In genomic region chr3:20073068-20073467, GRCh38 we compare ENCODE assay signal across 25 cellular contexts. TPM values are rescaled to one million over a fixed set of nuclear protein-coding genes. Genes with fewer than 3 reads are reported as not detected.
DNase-seq lines count a peak whose midpoint lies in the region; ATAC-seq and TF ChIP-seq lines count a peak whose summit lies in the region.
"Had no signal": no experiment of that assay in that cellular context is flagged by ENCODE, and none has a peak within 500 bp of the region (broad histone marks: within the 10 kb centered on the region; RNA-seq: fewer than 3 reads in every experiment).

No MANE protein-coding gene starts in this region.

- H3K27me3 Mint-ChIP-seq in CD4-positive, CD25-positive, alpha-beta regulatory T cell = no peaks in the 10 kb centered on the region
- no peaks in the 10 kb centered on the region for H3K27me3 Mint-ChIP-seq in CD8-positive, alpha-beta T cell (ENCODE audit: low read depth)
- H3K27me3 Mint-ChIP-seq: activated B cell treated with CpG ODN at 0.5 μM for 24 hours, memory B cell had no signal

- H3K9me3 ChIP-seq in CD4-positive, CD25-positive, alpha-beta regulatory T cell (ENCODE audit: control insufficient read depth in 2 of 2, low read length in 2 of 2) = no peaks in the 10 kb centered on the region
- H3K9me3 ChIP-seq in CD8-positive, alpha-beta T cell (ENCODE audit: low read length) = no peaks in the 10 kb centered on the region
- H3K9me3 ChIP-seq in parathyroid adenoma (ENCODE audit: control insufficient read depth, low read length) = no peaks in the 10 kb centered on the region
- H3K9me3 ChIP-seq: spleen, transverse colon had no signal

- H3K9me3 Mint-ChIP-seq in CD4-positive, CD25-positive, alpha-beta regulatory T cell = no peaks in the 10 kb centered on the region
- H3K9me3 Mint-ChIP-seq in CD8-positive, alpha-beta T cell = no peaks in the 10 kb centered on the region
- H3K9me3 Mint-ChIP-seq: activated B cell treated with CpG ODN at 0.5 μM for 24 hours, memory B cell had no signal

- H3K36me3 Mint-ChIP-seq in CD4-positive, CD25-positive, alpha-beta regulatory T cell = peaks cover 41% of the 10 kb centered on the region
- peaks cover 61% of the 10 kb centered on the region for H3K36me3 Mint-ChIP-seq in CD8-positive, alpha-beta T cell

- H3K79me2 ChIP-seq in parathyroid adenoma = peaks cover 23% of the 10 kb centered on the region

- TF ChIP-seq CTCF in CD8-positive, alpha-beta T cell (IDR thresholded peaks at IDR 0.05) = no peak
- TF ChIP-seq CTCF in parathyroid adenoma (IDR thresholded peaks at IDR 0.05) (no peak), omental fat pad (IDR thresholded peaks at IDR 0.05) (no peak)

- peak overlapping the region; percentile 13 for H2AFZ ChIP-seq in parathyroid adenoma

- no peak overlapping the region for H3K4me3 Mint-ChIP-seq in CD4-positive, CD25-positive, alpha-beta regulatory T cell
- no peak overlapping the region for H3K4me3 Mint-ChIP-seq in CD8-positive, alpha-beta T cell
- H3K4me3 Mint-ChIP-seq: activated B cell treated with CpG ODN at 0.5 μM for 24 hours, memory B cell had no signal

- H3K36me3 ChIP-seq in CD4-positive, CD25-positive, alpha-beta regulatory T cell (ENCODE audit: control insufficient read depth, insufficient read depth, low read length) = peaks cover 48% of the 10 kb centered on the region
- H3K36me3 ChIP-seq in CD8-positive, alpha-beta T cell (ENCODE audit: insufficient read depth, low read length) = no peaks in the 10 kb centered on the region
- no peaks in the 10 kb centered on the region for H3K36me3 ChIP-seq in parathyroid adenoma (ENCODE audit: control insufficient read depth, insufficient read depth, low read length)

- H3K27ac Mint-ChIP-seq in CD4-positive, CD25-positive, alpha-beta regulatory T cell = peak overlapping the region; percentile 56 to 84 (median 68)
- peak overlapping the region; percentile 9 for H3K27ac Mint-ChIP-seq in CD8-positive, alpha-beta T cell
- H3K27ac Mint-ChIP-seq: activated B cell treated with CpG ODN at 0.5 μM for 24 hours, memory B cell had no signal

- POLR2A ChIA-PET in CD8-positive, alpha-beta T cell (lab: Charles Lee) = no interaction called here

- CTCF ChIA-PET in CD8-positive, alpha-beta T cell (lab: Charles Lee) = interaction anchor here (1.2 kb wide), 1 partner anchor 33 kb away, joined by 3 read pairs; the partner anchor contains the start of gene KAT2B

- no peak for DNase-seq in CD4-positive, CD25-positive, alpha-beta regulatory T cell
- DNase-seq in CD8-positive, alpha-beta T cell = no peak
- no peak for DNase-seq in LoVo (ENCODE audit: low spot score)
- DNase-seq in NCI-H69 (lab: John Stamatoyannopoulos, UW) = no peak
- DNase-seq in omental fat pad (ENCODE audit: low spot score) = no peak
- DNase-seq: activated B cell treated with CpG ODN at 0.5 μM for 24 hours; activated CD4-positive, alpha-beta T cell treated with anti-CD3 and anti-CD28 coated beads, Interleukin-2, amount 50 U/mL, for 4 hours; activated effector memory CD4-positive, alpha-beta T cell treated with anti-CD3 and anti-CD28 coated beads, Interleukin-2, amount 50 U/mL, for 16 hours; cortex of kidney; NCI-H1105 treated with DMSO at 0.1 percent for 48 hours; NCI-H2029; NCI-H345; NCI-H774; retina; spleen; stimulated activated CD4-positive, alpha-beta T cell treated with anti-CD3 and anti-CD28 coated beads, Interleukin-4, amount 100 ng/mL, for 1 hour; stimulated activated naive CD4-positive, alpha-beta T cell treated with Interleukin-2 at 50 U/mL for 16 hours; T-helper 9 cell; transverse colon had no signal

- H3K4me1 ChIP-seq in CD4-positive, CD25-positive, alpha-beta regulatory T cell (ENCODE audit: control insufficient read depth, insufficient read depth, low read length, poor library complexity, severe bottlenecking) = peaks cover 13% of the 10 kb centered on the region
- H3K4me1 ChIP-seq in CD8-positive, alpha-beta T cell (ENCODE audit: insufficient read depth, low read length) = no peaks in the 10 kb centered on the region
- H3K4me1 ChIP-seq in parathyroid adenoma = peaks cover 13% of the 10 kb centered on the region

- H3K4me3 ChIP-seq in CD4-positive, CD25-positive, alpha-beta regulatory T cell (ENCODE audit: low read depth, low read length) = no peak overlapping the region
- H3K4me3 ChIP-seq in CD8-positive, alpha-beta T cell (ENCODE audit: low read depth, low read length) = no peak overlapping the region
- no peak overlapping the region for H3K4me3 ChIP-seq in parathyroid adenoma (ENCODE audit: low read depth, low read length)
- H3K4me3 ChIP-seq: spleen, transverse colon had no signal

- no peak for ATAC-seq in CD4-positive, CD25-positive, alpha-beta regulatory T cell (ENCODE audit: low read depth in 2 of 2)
- ATAC-seq in CD8-positive, alpha-beta T cell = no peak
- ATAC-seq in GM21381 (IDR thresholded peaks at IDR 0.05; ENCODE audit: unreplicated experiment) (no peak), omental fat pad (ENCODE audit: low FRiP score) (no peak)

- no peak overlapping the region for H3K27ac ChIP-seq in CD4-positive, CD25-positive, alpha-beta regulatory T cell (ENCODE audit: insufficient read depth, low read length, poor library complexity, severe bottlenecking)
- no peak overlapping the region for H3K27ac ChIP-seq in CD8-positive, alpha-beta T cell (ENCODE audit: low read depth, low read length)
- H3K27ac ChIP-seq in cingulate gyrus (ENCODE audit: low read depth, low read length) (peak overlapping the region; percentile 66), parathyroid adenoma (peak overlapping the region; percentile 72)
- H3K27ac ChIP-seq: C4-2B, RWPE1, spleen, transverse colon had no signal

- H3K27me3 ChIP-seq in CD4-positive, CD25-positive, alpha-beta regulatory T cell (ENCODE audit: control insufficient read depth, insufficient read depth, low read length) = no peaks in the 10 kb centered on the region
- no peaks in the 10 kb centered on the region for H3K27me3 ChIP-seq in CD8-positive, alpha-beta T cell (ENCODE audit: insufficient read depth, low read length)
- no peaks in the 10 kb centered on the region for H3K27me3 ChIP-seq in parathyroid adenoma (ENCODE audit: control insufficient read depth, insufficient read depth, low read length)
- H3K27me3 ChIP-seq: spleen, transverse colon had no signal

- intact Hi-C loops in CD8-positive, alpha-beta T cell (cut with DNase I, micrococcal nuclease) = no loop called here

- H3K4me2 ChIP-seq in parathyroid adenoma (ENCODE audit: low read length) = no peak overlapping the region

- no peak overlapping the region for H3K9ac ChIP-seq in parathyroid adenoma

- H3K4me1 Mint-ChIP-seq in CD4-positive, CD25-positive, alpha-beta regulatory T cell = peaks cover 33 to 54% (median 45%) of the 10 kb centered on the region in 4 donors
- H3K4me1 Mint-ChIP-seq in CD8-positive, alpha-beta T cell (ENCODE audit: low read depth) = peaks cover 18% of the 10 kb centered on the region

RNA-seq across cellular contexts. Expression of gene KAT2B, which starts 32.8 kb away (rescaled TPM):
- total RNA-seq in CD4-positive, CD25-positive, alpha-beta regulatory T cell = 185 TPM
- polyA plus RNA-seq in CD4-positive, CD25-positive, alpha-beta regulatory T cell = 10 to 100 TPM in 1 of 4 donors, 1 to 10 TPM in 3; 5.7 to 11.0 (median 7.9) TPM
- total RNA-seq in CD8-positive, alpha-beta T cell = 10 to 100 TPM; 37.5 to 37.9 TPM
- 10 to 100 TPM; 21.3 to 47.0 (median 33.3) TPM for total RNA-seq in omental fat pad

Comparison
In these comparisons a context has a peak if more than half of its experiments do, and no peak if none do; other contexts are left out.
1. H3K27ac ChIP-seq: peak in cingulate gyrus (single experiment) and parathyroid adenoma (single experiment); none in CD4-positive, CD25-positive, alpha-beta regulatory T cell (single experiment) and CD8-positive, alpha-beta T cell (single experiment).